29 cellular contexts compared by ENCODE assay signal in the genomic region with DNA sequence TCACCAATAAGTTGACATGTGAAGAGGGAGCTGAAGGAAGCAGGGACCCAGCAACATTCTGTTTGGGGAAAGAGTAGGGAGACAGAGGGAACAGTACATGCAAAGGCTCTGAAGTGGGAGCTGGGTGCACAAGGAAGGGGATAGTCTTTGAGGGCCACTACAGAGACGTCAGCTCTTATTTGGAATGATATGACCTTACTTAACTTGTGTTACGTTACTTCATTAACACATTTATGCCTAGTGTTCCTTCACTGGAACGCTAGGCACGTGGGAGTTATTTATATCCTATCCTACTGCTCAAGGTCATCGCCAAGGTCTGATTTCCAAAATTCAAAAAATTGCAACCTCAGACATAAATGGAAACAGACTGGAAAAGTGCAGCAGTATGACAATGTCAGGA. TPM values are rescaled to one million over a fixed set of nuclear protein-coding genes. Genes with fewer than 3 reads are reported as not detected.
DNase-seq lines count a peak whose midpoint lies in the region; ATAC-seq and TF ChIP-seq lines count a peak whose summit lies in the region.
"Had no signal": no experiment of that assay in that cellular context is flagged by ENCODE, and none has a peak within 500 bp of the region (broad histone marks: within the 10 kb centered on the region; RNA-seq: fewer than 3 reads in every experiment).

No MANE protein-coding gene starts in this region.

- H3K36me3 ChIP-seq in heart left ventricle = peaks cover 0 to 31% (median 9%) of the 10 kb centered on the region in 9 donors
- peaks cover 0 to 26% (median 20%) of the 10 kb centered on the region in 4 donors for H3K36me3 ChIP-seq in stomach
- no peaks in the 10 kb centered on the region for H3K36me3 ChIP-seq in trophoblast cell (ENCODE audit: control insufficient read depth in 1 of 2, insufficient read depth in 2 of 2, low read length in 2 of 2)
- H3K36me3 ChIP-seq: BE2C had no signal

- H4K8ac ChIP-seq in trophoblast cell (ENCODE audit: low read depth, low read length) = no peak overlapping the region

- H3K9ac ChIP-seq in trophoblast cell (ENCODE audit: low read length) = no peak overlapping the region

- H3K9me3 ChIP-seq in heart left ventricle = no peaks in the 10 kb centered on the region
- H3K9me3 ChIP-seq in right cardiac atrium (ENCODE audit: control insufficient read depth, low read length) = no peaks in the 10 kb centered on the region
- H3K9me3 ChIP-seq in stomach = no peaks in the 10 kb centered on the region
- no peaks in the 10 kb centered on the region for H3K9me3 ChIP-seq in trophoblast cell (ENCODE audit: insufficient read depth, low read depth, low read length)
- H3K9me3 ChIP-seq: BE2C, HAP-1 had no signal

- no peak overlapping the region for H3K4me3 ChIP-seq in heart left ventricle
- no peak overlapping the region for H3K4me3 ChIP-seq in right cardiac atrium (ENCODE audit: low read length)
- H3K4me3 ChIP-seq in stomach = no peak overlapping the region
- no peak overlapping the region for H3K4me3 ChIP-seq in trophoblast cell (ENCODE audit: low read depth, low read length)
- H3K4me3 ChIP-seq: GM12878, HAP-1 had no signal

- no peak overlapping the region for H3K18ac ChIP-seq in trophoblast cell (ENCODE audit: low read length)

- no peak overlapping the region for H3K4ac ChIP-seq in trophoblast cell (ENCODE audit: low read depth, low read length)

- no peak overlapping the region for H3K4me3 Mint-ChIP-seq in activated CD4-positive, alpha-beta T cell treated with anti-CD3 and anti-CD28 coated beads, Interleukin-2, amount 10 ng/mL, durations not matched to agents 24 days and 14 days
- H3K4me3 Mint-ChIP-seq in WTC11 = no peak overlapping the region
- H3K4me3 Mint-ChIP-seq: CD14-positive monocyte; CD8-positive, alpha-beta memory T cell had no signal

- no peak overlapping the region for H2BK12ac ChIP-seq in trophoblast cell (ENCODE audit: low read length)

- no peaks in the 10 kb centered on the region for H3K79me1 ChIP-seq in trophoblast cell (ENCODE audit: low read length)

- H3K4me2 ChIP-seq in trophoblast cell (ENCODE audit: low read length) = no peak overlapping the region

- H2BK120ac ChIP-seq in trophoblast cell (ENCODE audit: insufficient read depth, low read length, poor library complexity) = no peak overlapping the region

- H4K12ac ChIP-seq in trophoblast cell (ENCODE audit: low read depth, low read length) = no peak overlapping the region

- intact Hi-C loops in activated CD4-positive, alpha-beta T cell treated with anti-CD3 and anti-CD28 coated beads, Interleukin-2, amount 10 ng/mL, durations not matched to agents 24 days and 14 days (cut with micrococcal nuclease) = loop anchor here (10.0 kb wide), 1 partner anchor 256 kb away; no protein-coding TSS in a partner anchor
- intact Hi-C loops in heart left ventricle (cut with DNase I) (no loop called here), right cardiac atrium (cut with DNase I) (no loop called here), stomach (cut with DNase I; ENCODE audit: low total_unique reads) (no loop called here)

- H3K14ac ChIP-seq in trophoblast cell (ENCODE audit: low read length) = no peak overlapping the region

- H3K36me3 Mint-ChIP-seq in activated CD4-positive, alpha-beta T cell treated with anti-CD3 and anti-CD28 coated beads, Interleukin-2, amount 10 ng/mL, durations not matched to agents 24 days and 14 days (ENCODE audit: low read depth) = peaks cover 35% of the 10 kb centered on the region
- H3K36me3 Mint-ChIP-seq in WTC11 = peaks cover 15% of the 10 kb centered on the region; the same call in 1 of the 2 replicates

- no peaks in the 10 kb centered on the region for H3K9me3 Mint-ChIP-seq in activated CD4-positive, alpha-beta T cell treated with anti-CD3 and anti-CD28 coated beads, Interleukin-2, amount 10 ng/mL, durations not matched to agents 24 days and 14 days
- no peaks in the 10 kb centered on the region for H3K9me3 Mint-ChIP-seq in WTC11
- H3K9me3 Mint-ChIP-seq: CD14-positive monocyte; CD8-positive, alpha-beta memory T cell had no signal

- peaks cover 50% of the 10 kb centered on the region for H3K4me1 Mint-ChIP-seq in activated CD4-positive, alpha-beta T cell treated with anti-CD3 and anti-CD28 coated beads, Interleukin-2, amount 10 ng/mL, durations not matched to agents 24 days and 14 days
- peaks cover 7% of the 10 kb centered on the region for H3K4me1 Mint-ChIP-seq in WTC11

- no peak for TF ChIP-seq EP300 in stomach (IDR thresholded peaks at IDR 0.05)

- no peaks in the 10 kb centered on the region for H3K79me2 ChIP-seq in trophoblast cell (ENCODE audit: control insufficient read depth, insufficient read depth, low read length, poor library complexity)

- H3K27ac Mint-ChIP-seq in activated CD4-positive, alpha-beta T cell treated with anti-CD3 and anti-CD28 coated beads, Interleukin-2, amount 10 ng/mL, durations not matched to agents 24 days and 14 days = no peak overlapping the region
- H3K27ac Mint-ChIP-seq in WTC11 = peak overlapping the region; percentile 32; the same call in 1 of the 2 replicates

- CTCF ChIA-PET in WTC11 (lab: Charles Lee) = no interaction called here

- H3K27me3 ChIP-seq in heart left ventricle (no peaks in the 10 kb centered on the region), right cardiac atrium (ENCODE audit: control insufficient read depth, insufficient read depth) (no peaks in the 10 kb centered on the region), stomach (no peaks in the 10 kb centered on the region), trophoblast cell (ENCODE audit: insufficient read depth, low read length) (no peaks in the 10 kb centered on the region)
- H3K27me3 ChIP-seq: BE2C had no signal

- no peak overlapping the region for H3K23ac ChIP-seq in trophoblast cell (ENCODE audit: low read length)

- TF ChIP-seq POLR2A in heart left ventricle (IDR thresholded peaks at IDR 0.05) = no peak
- TF ChIP-seq POLR2A in stomach (IDR thresholded peaks at IDR 0.05) = no peak

- H3K27me3 Mint-ChIP-seq in activated CD4-positive, alpha-beta T cell treated with anti-CD3 and anti-CD28 coated beads, Interleukin-2, amount 10 ng/mL, durations not matched to agents 24 days and 14 days = no peaks in the 10 kb centered on the region
- no peaks in the 10 kb centered on the region for H3K27me3 Mint-ChIP-seq in WTC11 (ENCODE audit: low read depth)
- H3K27me3 Mint-ChIP-seq: CD8-positive, alpha-beta memory T cell had no signal

- peak overlapping the region in 10 of 12 donors; percentile 13 to 71 (median 52) for H3K27ac ChIP-seq in heart left ventricle
- H3K27ac ChIP-seq in right cardiac atrium (ENCODE audit: low read length) = peak overlapping the region; percentile 77
- no peak overlapping the region for H3K27ac ChIP-seq in stomach
- no peak overlapping the region for H3K27ac ChIP-seq in trophoblast cell (ENCODE audit: low read depth, low read length)
- H3K27ac ChIP-seq: 22Rv1, HL-60 had no signal

- peak; percentile 49 for DNase-seq in activated CD4-positive, alpha-beta T cell treated with anti-CD3 and anti-CD28 coated beads, Interleukin-2, amount 10 ng/mL, durations not matched to agents 24 days and 14 days
- DNase-seq in activated CD4-positive, alpha-beta T cell treated with anti-CD3 and anti-CD28 coated beads for 1 hour = no peak
- DNase-seq in WTC11 (ENCODE audit: low spot score) (no peak), heart left ventricle (no peak), right cardiac atrium (no peak), stomach (no peak), trophoblast cell (no peak)
- DNase-seq: ACHN; BE2C; CD8-positive, alpha-beta memory T cell; DMS 273 treated with DMSO at 0.1 percent for 48 hours; DMS79; EL; GDM1; GOT3; NCI-H1048; NCI-H1417; NCI-H1694 treated with DMSO at 0.1 percent for 48 hours; NCI-H2081; NCI-H2227 treated with DMSO at 0.1 percent for 48 hours; NCI-H526 treated with DMSO at 0.1 percent for 48 hours had no signal

- H4K91ac ChIP-seq in trophoblast cell (ENCODE audit: low read depth, low read length) = no peak overlapping the region

- H2AK5ac ChIP-seq in trophoblast cell (ENCODE audit: low read length) = no peak overlapping the region

- no peak overlapping the region for H2AFZ ChIP-seq in trophoblast cell (ENCODE audit: insufficient read depth, low read length, poor library complexity)

- H2BK5ac ChIP-seq in trophoblast cell (ENCODE audit: low read depth, low read length, poor library complexity) = no peak overlapping the region

- TF ChIP-seq CTCF in WTC11 (IDR thresholded peaks at IDR 0.05) = no peak
- TF ChIP-seq CTCF in heart left ventricle (IDR thresholded peaks at IDR 0.05) = no peak
- TF ChIP-seq CTCF in stomach (IDR thresholded peaks at IDR 0.05) = no peak

- WGBS in heart left ventricle, 4 donors = 50 to 70% (median 53%) methylated on average over 5 of the region's 5 CpGs
- 62% methylated on average over 5 of the region's 5 CpGs for WGBS in right cardiac atrium
- WGBS in stomach, 5 donors = 75 to 96% (median 88%) methylated on average over 5 of the region's 5 CpGs
- WGBS in trophoblast cell (ENCODE audit: extremely low coverage, insufficient coverage, insufficient read length) = no CpG with 5 or more reads among the region's 5 CpGs

- H3K4me1 ChIP-seq in heart left ventricle = peaks cover 0 to 58% (median 33%) of the 10 kb centered on the region in 12 donors
- peaks cover 5% of the 10 kb centered on the region for H3K4me1 ChIP-seq in right cardiac atrium (ENCODE audit: control insufficient read depth, insufficient read depth, low read length)
- peaks cover 12 to 26% (median 17%) of the 10 kb centered on the region in 4 donors for H3K4me1 ChIP-seq in stomach
- no peaks in the 10 kb centered on the region for H3K4me1 ChIP-seq in trophoblast cell (ENCODE audit: control insufficient read depth in 1 of 2, insufficient read depth in 2 of 2, low read length in 2 of 2)
- H3K4me1 ChIP-seq: BE2C, HAP-1 had no signal

- ATAC-seq in WTC11 (no peak), heart left ventricle (peak; percentile 61 to 76 (median 65)), right cardiac atrium (peak; percentile 40 to 41), HG03280 (IDR thresholded peaks at IDR 0.05; ENCODE audit: unreplicated experiment) (no peak)
- ATAC-seq: GM12878, Panc1 had no signal

- POLR2A ChIA-PET in WTC11 (lab: Charles Lee) = no interaction called here

RNA-seq across cellular contexts. Expression of a gene that starts 20.2 kb away (rescaled TPM):
- 13.6 and 14.2 TPM in 2 replicates for total RNA-seq in activated CD4-positive, alpha-beta T cell treated with anti-CD3 and anti-CD28 coated beads, Interleukin-2, amount 10 ng/mL, durations not matched to agents 24 days and 14 days
- 12.9 to 15.1 TPM (median 13.3 TPM) in 3 replicates for total RNA-seq in WTC11 (2021)
- 1 to 10 TPM; 2.8 to 8.4 (median 4.7) TPM for total RNA-seq in heart left ventricle
- 1 to 10 TPM; 3.5 to 3.7 TPM for polyA plus RNA-seq in heart left ventricle
- total RNA-seq in right cardiac atrium = 1 to 10 TPM; 6.7 to 8.7 (median 7.8) TPM
- polyA plus RNA-seq in right cardiac atrium = 4.3 TPM
- 10 to 100 TPM in 3 of 5 donors, 1 to 10 TPM in 1, under 1 TPM in 1; 0.58 to 33.5 (median 11.3) TPM for total RNA-seq in stomach
- polyA plus RNA-seq in stomach = 1 to 10 TPM; 5.0 to 6.6 (median 5.1) TPM
- polyA plus RNA-seq in trophoblast cell (2013) = 3.9 and 4.0 TPM in 2 replicates

RNA-seq across cellular contexts. Expression of a gene that starts 38.4 kb away (rescaled TPM):
- not detected in 2 replicates for total RNA-seq in activated CD4-positive, alpha-beta T cell treated with anti-CD3 and anti-CD28 coated beads, Interleukin-2, amount 10 ng/mL, durations not matched to agents 24 days and 14 days
- not detected in 3 replicates for total RNA-seq in WTC11 (2021)
- not detected for total RNA-seq in heart left ventricle
- polyA plus RNA-seq in heart left ventricle = not detected
- total RNA-seq in right cardiac atrium = not detected
- polyA plus RNA-seq in right cardiac atrium = not detected
- total RNA-seq in stomach = 10 to 100 TPM in 1 of 5 donors, not detected in 4; 39.4 TPM
- not detected for polyA plus RNA-seq in stomach
- not detected in 2 replicates for polyA plus RNA-seq in trophoblast cell (2013)
- total RNA-seq: CD8-positive, alpha-beta memory T cell; GM12878; NCI-H460 had no signal
- polyA plus RNA-seq: CD14-positive monocyte; CD8-positive, alpha-beta memory T cell; GM12878 had no signal

RNA-seq across cellular contexts. Expression of a gene that starts 39.1 kb away (rescaled TPM):
- total RNA-seq in activated CD4-positive, alpha-beta T cell treated with anti-CD3 and anti-CD28 coated beads, Interleukin-2, amount 10 ng/mL, durations not matched to agents 24 days and 14 days = 10.3 and 14.7 TPM in 2 replicates
- total RNA-seq in WTC11 (2021) = 9.5 to 11.2 TPM (median 10.1 TPM) in 3 replicates
- 10 to 100 TPM; 16.5 to 34.6 (median 27.9) TPM for total RNA-seq in heart left ventricle
- polyA plus RNA-seq in heart left ventricle = 10 to 100 TPM in 1 of 2 donors, 1 to 10 TPM in 1; 8.6 to 15.2 TPM
- 10 to 100 TPM; 19.1 to 24.8 (median 21.1) TPM for total RNA-seq in right cardiac atrium
- 10.4 TPM for polyA plus RNA-seq in right cardiac atrium
- 10 to 100 TPM in 3 of 5 donors, 1 to 10 TPM in 2; 2.9 to 19.7 (median 10.3) TPM for total RNA-seq in stomach
- polyA plus RNA-seq in stomach = 1 to 10 TPM; 4.4 to 7.6 (median 6.0) TPM
- 6.4 and 6.5 TPM in 2 replicates for polyA plus RNA-seq in trophoblast cell (2013)

RNA-seq across cellular contexts. Expression of a gene that starts 50.5 kb away (rescaled TPM):
- total RNA-seq in activated CD4-positive, alpha-beta T cell treated with anti-CD3 and anti-CD28 coated beads, Interleukin-2, amount 10 ng/mL, durations not matched to agents 24 days and 14 days = 57.0 and 59.9 TPM in 2 replicates
- total RNA-seq in WTC11 (2021) (18.5 to 19.5 TPM (median 18.8 TPM) in 3 replicates), heart left ventricle (10 to 100 TPM in 3 of 9 donors, 1 to 10 TPM in 6; 4.2 to 13.8 (median 9.1) TPM), right cardiac atrium (10 to 100 TPM in 1 of 4 donors, 1 to 10 TPM in 3; 7.4 to 16.9 (median 8.7) TPM), stomach (10 to 100 TPM in 1 of 5 donors, 1 to 10 TPM in 4; 2.3 to 17.6 (median 9.0) TPM)
- polyA plus RNA-seq in heart left ventricle (10 to 100 TPM in 1 of 2 donors, 1 to 10 TPM in 1; 5.7 to 20.1 TPM), right cardiac atrium (9.7 TPM), stomach (10 to 100 TPM; 22.1 to 24.8 (median 22.2) TPM)
- 20.2 TPM in 2 replicates for polyA plus RNA-seq in trophoblast cell (2013)

RNA-seq across cellular contexts. Expression of a gene that starts 51.6 kb away (rescaled TPM):
- total RNA-seq in activated CD4-positive, alpha-beta T cell treated with anti-CD3 and anti-CD28 coated beads, Interleukin-2, amount 10 ng/mL, durations not matched to agents 24 days and 14 days = not detected in 2 replicates
- total RNA-seq in WTC11 (2021) (not detected in 3 replicates), heart left ventricle (not detected), right cardiac atrium (not detected), stomach (not detected)
- polyA plus RNA-seq in heart left ventricle (not detected), right cardiac atrium (not detected), stomach (not detected)
- polyA plus RNA-seq in trophoblast cell (2013) = not detected in 2 replicates
- total RNA-seq: CD8-positive, alpha-beta memory T cell; GM12878; NCI-H460 had no signal
- polyA plus RNA-seq: CD14-positive monocyte; CD8-positive, alpha-beta memory T cell had no signal

Comparison
In these comparisons a context has a peak if more than half of its experiments do, and no peak if none do; other contexts are left out.
1. ATAC-seq: peak in heart left ventricle (4 of 4) and right cardiac atrium (2 of 2); none in WTC11 (single experiment) and HG03280 (single experiment).
2. H3K27ac ChIP-seq: peak in heart left ventricle (10 of 12) and right cardiac atrium (single experiment); none in stomach (0 of 5) and trophoblast cell (single experiment).